15 cellular contexts compared by ENCODE assay signal in genomic region chr5:178672635-178673034, GRCh38.
"Had no signal": no experiment of that assay in that cellular context is flagged by ENCODE, and none has a peak within 500 bp of the region (broad histone marks: within the 10 kb centered on the region; RNA-seq: fewer than 3 reads in every experiment).

No MANE protein-coding gene starts in this region.

- H3K4me1 ChIP-seq: suprapubic skin had no signal

- ATAC-seq: effector memory CD8-positive, alpha-beta T cell; left ventricle myocardium superior; right cardiac atrium; T-helper 17 cell had no signal

- H3K9me3 ChIP-seq: suprapubic skin had no signal

- H3K27ac ChIP-seq: skin epidermis, suprapubic skin had no signal

- H3K27me3 Mint-ChIP-seq: activated CD4-positive, alpha-beta T cell treated with anti-CD3 and anti-CD28 coated beads, Interleukin-2, amount 10 ng/mL, durations not matched to agents 7 days and 5 days had no signal

- H3K9me3 Mint-ChIP-seq: activated CD4-positive, alpha-beta T cell treated with anti-CD3 and anti-CD28 coated beads, Interleukin-2, amount 10 ng/mL, durations not matched to agents 7 days and 5 days; effector memory CD8-positive, alpha-beta T cell had no signal

- H3K36me3 ChIP-seq: suprapubic skin had no signal

- H3K27ac Mint-ChIP-seq: activated CD4-positive, alpha-beta T cell treated with anti-CD3 and anti-CD28 coated beads, Interleukin-2, amount 10 ng/mL, durations not matched to agents 7 days and 5 days; effector memory CD8-positive, alpha-beta T cell; nephron progenitor cell; T-helper 17 cell; type B pancreatic cell had no signal

- H3K4me3 Mint-ChIP-seq: activated CD4-positive, alpha-beta T cell treated with anti-CD3 and anti-CD28 coated beads, Interleukin-2, amount 10 ng/mL, durations not matched to agents 7 days and 5 days; effector memory CD8-positive, alpha-beta T cell; nephron progenitor cell; T-helper 17 cell; type B pancreatic cell had no signal

- DNase-seq: activated CD4-positive, alpha-beta T cell treated with anti-CD3 and anti-CD28 coated beads, Interleukin-2, amount 10 ng/mL, durations not matched to agents 7 days and 5 days; activated T-cell treated with anti-CD3 and anti-CD28 coated beads, Interleukin-2, amount 50 U/mL, for 48 hours; dermis blood vessel endothelial cell; effector memory CD8-positive, alpha-beta T cell; foreskin melanocyte; kidney glomerular epithelial cell; left ventricle myocardium superior; nephron progenitor cell; occipital lobe; right cardiac atrium; stimulated activated naive CD4-positive, alpha-beta T cell; T-helper 17 cell had no signal

- H3K4me3 ChIP-seq: skin epidermis, suprapubic skin had no signal

- H3K4me1 Mint-ChIP-seq: activated CD4-positive, alpha-beta T cell treated with anti-CD3 and anti-CD28 coated beads, Interleukin-2, amount 10 ng/mL, durations not matched to agents 7 days and 5 days; T-helper 17 cell had no signal
